In genomic region chr6:105364243-105364642, GRCh38 we compare ENCODE assay signal across 14 cellular contexts. TPM values are rescaled to one million over a fixed set of nuclear protein-coding genes. Genes with fewer than 3 reads are reported as not detected.
DNase-seq lines count a peak whose midpoint lies in the region; ATAC-seq and TF ChIP-seq lines count a peak whose summit lies in the region.
"Had no signal": no experiment of that assay in that cellular context is flagged by ENCODE, and none has a peak within 500 bp of the region (broad histone marks: within the 10 kb centered on the region; RNA-seq: fewer than 3 reads in every experiment).

No MANE protein-coding gene starts in this region.

- H3K27ac ChIP-seq in RWPE1: peak overlapping the region; percentile 84
- H3K27ac ChIP-seq in breast epithelium: peak overlapping the region; percentile 8 to 19
- H3K27ac ChIP-seq in testis: peak overlapping the region; percentile 39 to 70
- H3K27ac ChIP-seq: gastroesophageal sphincter, Peyer's patch, tibial nerve had no signal

- no peaks in the 10 kb centered on the region for H3K4me1 ChIP-seq in breast epithelium
- H3K4me1 ChIP-seq in testis: peaks cover 19% of the 10 kb centered on the region
- H3K4me1 ChIP-seq: gastroesophageal sphincter, Peyer's patch had no signal

- H3K36me3 ChIP-seq in breast epithelium (no peaks in the 10 kb centered on the region), testis (ENCODE audit: low read depth, missing control alignments) (no peaks in the 10 kb centered on the region)

- CTCF ChIA-PET in RWPE1 (lab: Yijun Ruan, JAX): interaction anchor here (0.5 to 2.5 kb wide), 9 partner anchors 8 to 1501 kb away, joined by 3 to 10 read pairs (median 3); partner anchors contain the start of gene PREP

- intact Hi-C loops in breast epithelium (cut with DNase I; ENCODE audit: low total_unique reads): no loop called here
- intact Hi-C loops in testis (cut with DNase I; ENCODE audit: low total_unique reads): no loop called here

- 26 to 35% methylated on average over 11 of the region's 11 CpGs for WGBS in testis, 2 donors

- H3K4me3 ChIP-seq in breast epithelium (peak overlapping the region in 1 of 3 donors; percentile 17), testis (no peak overlapping the region)
- H3K4me3 ChIP-seq: gastroesophageal sphincter, Peyer's patch, tibial nerve had no signal

- DNase-seq in RWPE1 (ENCODE audit: low spot score): peak; percentile 63
- no peak for DNase-seq in breast epithelium (ENCODE audit: low spot score in 2 of 2)
- DNase-seq in middle frontal gyrus (ENCODE audit: extremely low spot score, low spot score): peak; percentile 27
- peak; percentile 63 for DNase-seq in testis
- DNase-seq in RKO (ENCODE audit: low spot score): no peak
- no peak for DNase-seq in kidney tubule cell (ENCODE audit: low spot score)
- DNase-seq: CD4-positive, alpha-beta T cell; islet precursor cell; NCI-H1694; NCI-H524 treated with DMSO at 0.1 percent for 48 hours; Peyer's patch had no signal

- H3K27me3 ChIP-seq in breast epithelium (no peaks in the 10 kb centered on the region), testis (no peaks in the 10 kb centered on the region)
- H3K27me3 ChIP-seq: gastroesophageal sphincter, Peyer's patch, tibial nerve had no signal

- TF ChIP-seq POLR2A in breast epithelium (IDR thresholded peaks at IDR 0.05) (no peak), testis (IDR thresholded peaks at IDR 0.05) (no peak)

- TF ChIP-seq CTCF in RWPE1 (conservative IDR thresholded peaks at IDR 0.05; ENCODE audit: low read depth) (no peak), breast epithelium (IDR thresholded peaks at IDR 0.05) (no peak), testis (IDR thresholded peaks at IDR 0.05) (no peak)

- H3K9me3 ChIP-seq in breast epithelium: no peaks in the 10 kb centered on the region
- H3K9me3 ChIP-seq in testis: no peaks in the 10 kb centered on the region
- H3K9me3 ChIP-seq: gastroesophageal sphincter, Peyer's patch had no signal

- POLR2A ChIA-PET in RWPE1 (lab: Yijun Ruan, JAX; ENCODE audit: low non-redundant PET): interaction anchor here (0.6 kb wide), 1 partner anchor 39 kb away, joined by 3 read pairs; the partner anchor contains the start of gene PREP

- no peak for ATAC-seq in HG03342 (IDR thresholded peaks at IDR 0.05; ENCODE audit: unreplicated experiment)
- ATAC-seq: gastroesophageal sphincter had no signal

RNA-seq across cellular contexts. Expression of gene PREP, which starts 38.6 kb away (rescaled TPM):
- total RNA-seq in breast epithelium (10 to 100 TPM; 18.4 to 22.3 (median 19.6) TPM), testis (10 to 100 TPM; 56.4 to 66.6 TPM)
- polyA plus RNA-seq in testis (ENCODE audit: insufficient read depth, low read depth, low replicate concordance): 53.7 TPM

Comparison
In these comparisons a context has a peak if more than half of its experiments do, and no peak if none do; other contexts are left out.
1. DNase-seq: peak in RWPE1 (single experiment), middle frontal gyrus (single experiment) and testis (single experiment); none in breast epithelium (0 of 2), RKO (single experiment) and kidney tubule cell (single experiment).
2. H3K27ac ChIP-seq: peak in every context shown above with its lines; median percentile 84 in RWPE1; 54 in testis; 14 in breast epithelium.